38 cellular contexts compared by ENCODE assay signal in genomic region chr10:80268938-80269588, GRCh38. TPM values are rescaled to one million over a fixed set of nuclear protein-coding genes. Genes with fewer than 3 reads are reported as not detected.
"Had no signal": no experiment of that assay in that cellular context is flagged by ENCODE, and none has a peak within 500 bp of the region (broad histone marks: within the 10 kb centered on the region; RNA-seq: fewer than 3 reads in every experiment).

No MANE protein-coding gene starts in this region.

- DNase-seq: activated CD4-positive, alpha-beta memory T cell treated with anti-CD3 and anti-CD28 coated beads for 36 hours; activated CD4-positive, alpha-beta T cell treated with anti-CD3 and anti-CD28 coated beads for 36 hours; activated CD4-positive, alpha-beta T cell treated with anti-CD3 and anti-CD28 coated beads, Interleukin-2, amount 10 ng/mL, durations not matched to agents 24 days and 14 days; activated CD4-positive, CD25-positive, alpha-beta regulatory T cell; activated CD4-positive, CD25-positive, alpha-beta regulatory T cell treated with anti-CD3 and anti-CD28 coated beads, Interleukin-2, amount 50 U/mL, for 72 hours; activated CD8-positive, alpha-beta memory T cell treated with anti-CD3 and anti-CD28 coated beads, Interleukin-2, amount 10 ng/mL, durations not matched to agents 7 days and 5 days; activated CD8-positive, alpha-beta memory T cell treated with anti-CD3 and anti-CD28 coated beads, Interleukin-2, amount 50 U/mL, for 4 hours; activated CD8-positive, alpha-beta T cell treated with anti-CD3 and anti-CD28 coated beads, Interleukin-2, amount 10 ng/mL, durations not matched to agents 7 days and 5 days; activated effector memory CD4-positive, alpha-beta T cell treated with anti-CD3 and anti-CD28 coated beads, Interleukin-2, amount 50 U/mL, for 16 hours; activated naive CD4-positive, alpha-beta T cell treated with anti-CD3 and anti-CD28 coated beads for 36 hours; activated naive CD8-positive, alpha-beta T cell treated with anti-CD3 and anti-CD28 coated beads for 36 hours; activated naive CD8-positive, alpha-beta T cell treated with anti-CD3 and anti-CD28 coated beads, Interleukin-2, amount 50 U/mL, for 24 hours; activated T-cell treated with anti-CD3 and anti-CD28 coated beads, Interleukin-2, amount 50 U/mL, for 1 hour; activated T-cell treated with anti-CD3 and anti-CD28 coated beads, Interleukin-2, amount 50 U/mL, for 48 hours; adrenal gland; amygdala; aorta; body of pancreas; central memory CD4-positive, alpha-beta T cell; cerebellar nuclear complex; colonic mucosa; effector CD8-positive, alpha-beta T cell; esophagus squamous epithelium; heart right ventricle; T1000 had no signal

- H2AFZ ChIP-seq: hepatocyte had no signal

- H3K79me2 ChIP-seq: hepatocyte had no signal

- H3K36me3 ChIP-seq: adrenal gland, colonic mucosa, esophagus squamous epithelium, gastroesophageal sphincter, heart right ventricle had no signal

- H3K27ac ChIP-seq: adrenal gland, body of pancreas, colonic mucosa, epithelial cell of prostate, esophagus squamous epithelium, gastroesophageal sphincter, heart right ventricle, hepatocyte had no signal

- H3K9me3 ChIP-seq: adrenal gland, body of pancreas, colonic mucosa, esophagus squamous epithelium, gastroesophageal sphincter, heart right ventricle had no signal

- H3K27me3 ChIP-seq: adrenal gland, body of pancreas, colonic mucosa, heart right ventricle, hepatocyte had no signal

- ATAC-seq: activated CD4-positive, alpha-beta T cell treated with anti-CD3 and anti-CD28 coated beads for 36 hours; activated CD8-positive, alpha-beta memory T cell treated with anti-CD3 and anti-CD28 coated beads, Interleukin-2, amount 10 ng/mL, durations not matched to agents 7 days and 5 days; activated CD8-positive, alpha-beta T cell treated with anti-CD3 and anti-CD28 coated beads, Interleukin-2, amount 10 ng/mL, durations not matched to agents 7 days and 5 days; activated naive CD8-positive, alpha-beta T cell treated with anti-CD3 and anti-CD28 coated beads, Interleukin-2, amount 50 U/mL, for 24 hours; body of pancreas; gastroesophageal sphincter; heart right ventricle had no signal

- H3K4me1 ChIP-seq: adrenal gland, colonic mucosa, esophagus squamous epithelium, gastroesophageal sphincter had no signal

- H3K4me2 ChIP-seq: hepatocyte had no signal

- FAIRE-seq: endometrium, endothelial cell of umbilical vein had no signal

- H3K4me3 ChIP-seq: adrenal gland, body of pancreas, colonic mucosa, esophagus squamous epithelium, gastroesophageal sphincter, heart right ventricle, hepatocyte had no signal

RNA-seq across cellular contexts. Expression of gene MAT1A, which starts 20.4 kb away (rescaled TPM):
- total RNA-seq: activated CD4-positive, alpha-beta memory T cell treated with anti-CD3 and anti-CD28 coated beads for 36 hours; activated CD4-positive, alpha-beta T cell treated with anti-CD3 and anti-CD28 coated beads for 36 hours; activated CD4-positive, alpha-beta T cell treated with anti-CD3 and anti-CD28 coated beads, Interleukin-2, amount 10 ng/mL, durations not matched to agents 24 days and 14 days; activated CD8-positive, alpha-beta memory T cell treated with anti-CD3 and anti-CD28 coated beads for 36 hours; activated CD8-positive, alpha-beta memory T cell treated with anti-CD3 and anti-CD28 coated beads, Interleukin-2, amount 10 ng/mL, durations not matched to agents 7 days and 5 days; activated CD8-positive, alpha-beta T cell treated with anti-CD3 and anti-CD28 coated beads, Interleukin-2, amount 10 ng/mL, durations not matched to agents 7 days and 5 days; activated naive CD4-positive, alpha-beta T cell treated with anti-CD3 and anti-CD28 coated beads for 36 hours; activated naive CD8-positive, alpha-beta T cell treated with anti-CD3 and anti-CD28 coated beads for 36 hours; activated T-helper 1 cell treated with anti-CD3 and anti-CD28 coated beads, Interleukin-12 subunit alpha, Interleukin-12 subunit beta, Interleukin-2, Interleukin-4 antibody, amounts not matched to agents 30 ng/mL and 10 ng/mL and 1 ng/mL, durations not matched to agents 14 hours and 24 hours and 36 hours; activated T-helper 2 cell treated with anti-CD3 and anti-CD28 coated beads, Interferon-gamma antibody, Interleukin-2, Interleukin-4, amounts not matched to agents 10 μg/mL and 5 μg/mL and 100 μg/mL, durations not matched to agents 14 hours and 24 hours and 36 hours; dermis microvascular lymphatic vessel endothelial cell; endothelial cell of umbilical vein; fibroblast of lung; fibroblast of villous mesenchyme; gastroesophageal sphincter; glomerular endothelial cell; T-helper 2 cell treated with Interferon-gamma antibody and Interleukin-4, amounts not matched to agents 100 ng/mL and 5 ng/mL, for 36 hours had no signal
- polyA plus RNA-seq: aorta, endothelial cell of umbilical vein, fibroblast of lung, heart right ventricle had no signal
